Comparison of ENCODE assay signal across 1 cellular context in genomic region chr9:649128-650074, GRCh38.
TF ChIP-seq lines count a peak whose summit lies in the region.

No MANE protein-coding gene starts in this region.

TF ChIP-seq in A549, 52 proteins besides CTCF, POLR2A, EP300 and RAD21 (continued from another document):
- TF ChIP-seq BCL3 (IDR thresholded peaks at IDR 0.05) (no peak), USF2 (IDR thresholded peaks at IDR 0.05) (no peak), KDM1A (IDR thresholded peaks at IDR 0.05; ENCODE audit: low read depth) (no peak), PHF8 (IDR thresholded peaks at IDR 0.05; ENCODE audit: borderline replicate concordance, low read depth) (no peak), EHF (CRISPR knock-in tag; IDR thresholded peaks at IDR 0.05) (no peak)
